Comparison of ENCODE assay signal across 17 cellular contexts in the genomic region with DNA sequence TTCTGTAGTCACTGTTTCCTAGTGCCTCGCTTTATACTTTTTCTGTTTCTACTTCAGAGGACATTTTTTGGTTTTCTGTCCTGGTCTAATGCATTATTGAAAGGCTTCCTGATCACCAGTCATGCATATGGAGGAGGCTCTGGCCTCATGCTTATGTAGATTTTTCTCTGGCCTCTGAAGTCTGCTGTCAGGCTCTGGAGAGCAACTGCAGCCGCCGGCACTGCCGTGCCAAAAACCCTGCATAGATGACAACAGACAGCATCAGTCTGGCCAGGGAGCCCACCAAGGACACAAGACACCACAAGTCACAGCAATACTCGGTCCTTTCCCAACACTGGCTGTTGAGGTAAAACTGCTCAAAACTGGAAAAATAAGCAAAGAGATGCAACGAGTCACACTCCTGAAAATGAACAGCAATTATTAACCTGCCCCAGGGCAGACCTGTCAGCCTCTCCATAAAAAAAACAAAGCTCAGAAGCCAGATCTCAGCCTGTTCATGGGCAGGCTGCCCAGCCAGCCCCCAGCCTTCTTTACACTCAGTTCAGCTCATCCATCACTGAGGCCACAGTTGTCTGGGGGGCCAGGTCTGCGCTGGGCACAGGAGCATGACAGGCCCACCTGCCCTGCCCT.
"Had no signal": no experiment of that assay in that cellular context is flagged by ENCODE, and none has a peak within 500 bp of the region (broad histone marks: within the 10 kb centered on the region; RNA-seq: fewer than 3 reads in every experiment).

No MANE protein-coding gene starts in this region.

- H3K27ac Mint-ChIP-seq: activated CD4-positive, alpha-beta memory T cell treated with anti-CD3 and anti-CD28 coated beads for 36 hours; activated naive CD8-positive, alpha-beta T cell treated with anti-CD3 and anti-CD28 coated beads for 36 hours; activated T-helper 17 cell treated with anti-CD3 and anti-CD28 coated beads, Interleukin-2, amount 50 U/mL, for 72 hours; memory B cell; naive thymus-derived CD4-positive, alpha-beta T cell; stimulated activated naive B cell treated with anti-CD40 and anti-IgM and Interleukin-4, amounts not matched to agents 10 μg/mL and 1 μg/mL and 100 μg/mL, for 72 hours; WTC11 had no signal

- H3K36me3 Mint-ChIP-seq: activated CD4-positive, alpha-beta memory T cell treated with anti-CD3 and anti-CD28 coated beads for 36 hours; activated naive CD8-positive, alpha-beta T cell treated with anti-CD3 and anti-CD28 coated beads for 36 hours; memory B cell; naive thymus-derived CD4-positive, alpha-beta T cell; stimulated activated naive B cell treated with anti-CD40 and anti-IgM and Interleukin-4, amounts not matched to agents 10 μg/mL and 1 μg/mL and 100 μg/mL, for 72 hours; WTC11 had no signal

- H3K4me1 Mint-ChIP-seq: activated naive CD8-positive, alpha-beta T cell treated with anti-CD3 and anti-CD28 coated beads for 36 hours; activated T-helper 17 cell treated with anti-CD3 and anti-CD28 coated beads, Interleukin-2, amount 50 U/mL, for 72 hours; memory B cell; naive thymus-derived CD4-positive, alpha-beta T cell; stimulated activated naive B cell treated with anti-CD40 and anti-IgM and Interleukin-4, amounts not matched to agents 10 μg/mL and 1 μg/mL and 100 μg/mL, for 72 hours had no signal

- DNase-seq: activated CD4-positive, alpha-beta memory T cell treated with anti-CD3 and anti-CD28 coated beads for 36 hours; activated CD4-positive, alpha-beta T cell treated with anti-CD3 and anti-CD28 coated beads for 4 hours; activated naive CD4-positive, alpha-beta T cell; activated naive CD8-positive, alpha-beta T cell treated with anti-CD3 and anti-CD28 coated beads for 36 hours; amniotic stem cell; brain microvascular endothelial cell; central memory CD4-positive, alpha-beta T cell; dorsolateral prefrontal cortex; erythroblast; kidney; naive thymus-derived CD4-positive, alpha-beta T cell; pancreas; sigmoid colon; stimulated activated naive B cell treated with anti-CD40 and anti-IgM and Interleukin-4, amounts not matched to agents 10 μg/mL and 1 μg/mL and 100 μg/mL, for 72 hours had no signal

- H3K4me3 Mint-ChIP-seq: activated CD4-positive, alpha-beta memory T cell treated with anti-CD3 and anti-CD28 coated beads for 36 hours; activated naive CD8-positive, alpha-beta T cell treated with anti-CD3 and anti-CD28 coated beads for 36 hours; activated T-helper 17 cell treated with anti-CD3 and anti-CD28 coated beads, Interleukin-2, amount 50 U/mL, for 72 hours; memory B cell; naive thymus-derived CD4-positive, alpha-beta T cell; stimulated activated naive B cell treated with anti-CD40 and anti-IgM and Interleukin-4, amounts not matched to agents 10 μg/mL and 1 μg/mL and 100 μg/mL, for 72 hours; WTC11 had no signal

- H3K27me3 Mint-ChIP-seq: activated CD4-positive, alpha-beta memory T cell treated with anti-CD3 and anti-CD28 coated beads for 36 hours; stimulated activated naive B cell treated with anti-CD40 and anti-IgM and Interleukin-4, amounts not matched to agents 10 μg/mL and 1 μg/mL and 100 μg/mL, for 72 hours had no signal

- H3K9me3 Mint-ChIP-seq: activated CD4-positive, alpha-beta memory T cell treated with anti-CD3 and anti-CD28 coated beads for 36 hours; activated naive CD8-positive, alpha-beta T cell treated with anti-CD3 and anti-CD28 coated beads for 36 hours; activated T-helper 17 cell treated with anti-CD3 and anti-CD28 coated beads, Interleukin-2, amount 50 U/mL, for 72 hours; memory B cell; stimulated activated naive B cell treated with anti-CD40 and anti-IgM and Interleukin-4, amounts not matched to agents 10 μg/mL and 1 μg/mL and 100 μg/mL, for 72 hours had no signal
